ENCODE assay signal across 8 cellular contexts in the genomic region with DNA sequence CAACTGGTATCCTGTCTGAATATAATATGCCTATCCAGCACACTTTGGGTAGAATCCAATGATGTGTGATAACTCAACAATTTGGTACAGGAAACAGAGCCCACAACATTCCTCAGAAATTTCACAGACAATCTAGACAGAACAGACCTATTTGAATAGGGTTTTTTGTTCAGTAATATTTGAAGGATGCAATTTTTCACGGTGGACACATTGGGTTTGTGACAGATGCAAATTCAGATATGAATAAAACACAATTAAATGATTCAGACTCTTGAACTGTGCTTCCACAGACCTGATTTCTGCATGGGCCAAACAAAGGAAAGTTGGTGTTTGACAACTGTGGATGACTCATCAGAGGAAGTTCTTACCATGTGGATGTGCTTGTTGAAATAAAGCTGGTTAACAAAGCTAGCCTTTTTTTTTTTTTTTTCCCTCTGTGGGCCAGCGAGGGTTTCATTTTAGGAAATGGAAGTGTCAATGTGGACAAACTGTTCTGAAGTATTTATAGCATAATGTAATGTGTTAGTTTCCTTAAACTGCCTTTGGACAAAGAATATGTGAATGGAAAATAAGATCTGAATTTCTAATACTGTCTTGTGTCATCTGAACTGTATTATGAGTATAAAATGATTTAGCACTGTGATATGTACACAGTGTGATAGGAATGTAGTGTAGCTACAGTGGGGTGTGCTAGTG. TPM values are rescaled to one million over a fixed set of nuclear protein-coding genes. Genes with fewer than 3 reads are reported as not detected.
DNase-seq lines count a peak whose midpoint lies in the region; ATAC-seq, FAIRE-seq and TF ChIP-seq lines count a peak whose summit lies in the region.

No MANE protein-coding gene starts in this region.

- WGBS in small intestine, 3 donors: 11 to 14% (median 13%) methylated on average over 2 of the region's 2 CpGs

- peak overlapping the region; percentile 71 for H3K4me2 ChIP-seq in astrocyte (ENCODE audit: low read length)

- peak; percentile 100 for FAIRE-seq in astrocyte (lab: Jason Lieb, UNC)
- peak; percentile 82 for FAIRE-seq in small intestine (lab: Jason Lieb, UNC)

- H3K4me1 Mint-ChIP-seq in astrocyte (ENCODE audit: low read depth, unreplicated experiment): peaks cover 45% of the 10 kb centered on the region

- H3K36me3 ChIP-seq in astrocyte (ENCODE audit: insufficient read depth, low read length) (peaks cover 1% of the 10 kb centered on the region), small intestine (ENCODE audit: control insufficient read depth in 2 of 2, insufficient read depth in 2 of 2, low read length in 2 of 2) (no peaks in the 10 kb centered on the region)

- TF ChIP-seq CTCF in astrocyte (IDR thresholded peaks at IDR 0.05; ENCODE audit: insufficient read depth, low read depth, low read length): no peak

- DNase-seq in stimulated activated CD4-positive, alpha-beta T cell treated with anti-CD3 and anti-CD28 coated beads, Interleukin-4, amount 100 ng/mL, for 24 hours: peak; percentile 63
- no peak for DNase-seq in stimulated activated CD4-positive, alpha-beta T cell treated with anti-CD3 and anti-CD28 coated beads, Interleukin-12 subunit alpha, Interleukin-12 subunit beta, amount 100 ng/mL, for 4 hours
- DNase-seq in NOMO-1 (lab: John Stamatoyannopoulos, UW; ENCODE audit: unreplicated experiment in 2 of 2) (peak; percentile 95 to 100), astrocyte (ENCODE audit: low read depth) (peak; percentile 99), hepatic stellate cell (ENCODE audit: low spot score) (peak; percentile 9), small intestine (peak; percentile 74), NCI-H1694 (lab: John Stamatoyannopoulos, UW) (no peak)

- H3K4me1 ChIP-seq in astrocyte (ENCODE audit: insufficient read depth, low read length): peaks cover 42% of the 10 kb centered on the region
- H3K4me1 ChIP-seq in small intestine (ENCODE audit: control insufficient read depth in 2 of 2, insufficient read depth in 1 of 2, low read depth in 1 of 2, low read length in 1 of 2): peaks cover 7 to 14% of the 10 kb centered on the region in 2 donors

- H3K4me3 ChIP-seq in astrocyte (ENCODE audit: insufficient read depth, low read depth, low read length) (peak overlapping the region; percentile 5), small intestine (ENCODE audit: low read depth in 1 of 2, low read length in 2 of 2) (no peak overlapping the region)

- H3K27me3 ChIP-seq in astrocyte (ENCODE audit: insufficient read depth, low read length): no peaks in the 10 kb centered on the region
- no peaks in the 10 kb centered on the region for H3K27me3 ChIP-seq in small intestine (ENCODE audit: control insufficient read depth in 2 of 2, insufficient read depth in 2 of 2, low read length in 2 of 2)

- H3K79me2 ChIP-seq in astrocyte (ENCODE audit: insufficient read depth, low read length): peaks cover 55% of the 10 kb centered on the region

- ATAC-seq in GM21717 (IDR thresholded peaks at IDR 0.05; ENCODE audit: unreplicated experiment): no peak

- no peak overlapping the region for H3K4me3 Mint-ChIP-seq in astrocyte (ENCODE audit: unreplicated experiment)

- H2AFZ ChIP-seq in astrocyte (ENCODE audit: low read depth, low read length): no peak overlapping the region

- no peaks in the 10 kb centered on the region for H4K20me1 ChIP-seq in astrocyte (ENCODE audit: insufficient read depth, low read length)

- peak overlapping the region; percentile 95 for H3K27ac ChIP-seq in astrocyte (ENCODE audit: low read depth, low read length)
- peak overlapping the region in 1 of 2 donors; percentile 31 for H3K27ac ChIP-seq in small intestine (ENCODE audit: low read depth in 1 of 2, low read length in 1 of 2)

- H3K27me3 Mint-ChIP-seq in astrocyte (ENCODE audit: low read depth, unreplicated experiment): no peaks in the 10 kb centered on the region

- no peaks in the 10 kb centered on the region for H3K9me3 ChIP-seq in astrocyte (ENCODE audit: insufficient read depth, low read depth, low read length)
- no peaks in the 10 kb centered on the region for H3K9me3 ChIP-seq in small intestine (ENCODE audit: control insufficient read depth, low read depth)

- H3K27ac Mint-ChIP-seq in astrocyte (ENCODE audit: unreplicated experiment): peak overlapping the region; percentile 86

- peaks cover 2% of the 10 kb centered on the region for H3K9me3 Mint-ChIP-seq in astrocyte (ENCODE audit: unreplicated experiment)

- H3K9ac ChIP-seq in astrocyte (ENCODE audit: low read length): peak overlapping the region; percentile 60

- peaks cover 13% of the 10 kb centered on the region for H3K36me3 Mint-ChIP-seq in astrocyte (ENCODE audit: low read depth, unreplicated experiment)

RNA-seq across cellular contexts. Expression of a gene that starts 43.2 kb away (rescaled TPM):
- total RNA-seq in astrocyte: 20.4 and 26.1 TPM in 2 replicates
- 10 to 100 TPM; 14.2 to 25.4 (median 23.7) TPM for polyA plus RNA-seq in small intestine

Comparison
In these comparisons a context has a peak if more than half of its experiments do, and no peak if none do; other contexts are left out.
1. DNase-seq: peak in stimulated activated CD4-positive, alpha-beta T cell treated with anti-CD3 and anti-CD28 coated beads, Interleukin-4, amount 100 ng/mL, for 24 hours (single experiment), NOMO-1 (2 of 2), astrocyte (single experiment), hepatic stellate cell (single experiment) and small intestine (single experiment); none in stimulated activated CD4-positive, alpha-beta T cell treated with anti-CD3 and anti-CD28 coated beads, Interleukin-12 subunit alpha, Interleukin-12 subunit beta, amount 100 ng/mL, for 4 hours (single experiment) and NCI-H1694 (single experiment).